ENCODE assay signal across 8 cellular contexts in the genomic region with DNA sequence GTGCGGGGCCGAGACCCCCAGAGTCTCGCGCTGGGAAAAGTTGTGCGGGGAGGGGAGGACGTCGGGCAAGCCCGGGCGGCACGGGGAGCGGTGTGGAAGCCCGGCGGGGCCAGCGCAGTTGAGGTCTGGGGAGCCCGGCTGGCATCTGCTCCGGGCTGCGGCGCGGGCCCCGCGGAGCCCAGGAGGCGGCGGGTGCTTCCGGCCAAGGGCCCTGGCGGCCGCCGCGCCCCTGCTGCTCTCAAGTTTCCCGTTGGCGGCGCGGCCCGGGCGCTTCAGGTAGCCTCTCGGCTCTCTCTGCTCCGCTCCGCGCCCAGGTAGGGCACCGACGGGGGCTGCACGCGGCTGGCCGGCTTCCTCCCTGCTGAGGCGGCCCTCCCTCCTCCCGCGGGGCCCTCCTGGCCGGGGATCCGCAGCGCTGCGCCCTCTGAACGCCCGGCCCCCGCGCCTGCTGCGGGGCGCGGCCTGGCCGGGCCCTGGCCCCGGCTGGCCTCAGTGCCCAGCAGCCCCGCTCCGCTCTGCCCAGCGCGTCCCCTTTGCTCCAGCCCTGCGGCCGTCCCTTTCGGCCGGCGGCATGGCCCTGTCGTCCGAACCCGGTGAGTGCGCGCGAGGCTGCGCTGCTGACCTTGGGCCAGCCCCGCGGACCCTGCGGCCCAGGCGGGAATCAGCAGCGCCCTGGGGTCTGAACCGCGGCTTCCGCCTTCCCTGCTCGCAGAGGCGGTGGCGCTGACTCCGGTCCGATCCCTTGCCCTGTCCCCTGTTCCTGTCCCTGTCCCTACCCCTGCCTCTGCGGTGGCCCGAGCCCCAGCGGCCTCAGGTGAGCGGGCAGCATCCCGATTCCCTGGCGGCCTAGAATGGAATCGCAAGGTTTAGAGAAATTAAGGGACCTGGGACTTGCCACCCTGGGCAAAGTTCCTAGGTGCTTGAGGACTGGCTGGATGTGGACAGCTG. TPM values are rescaled to one million over a fixed set of nuclear protein-coding genes. Genes with fewer than 3 reads are reported as not detected.
A peak's percentile ranks its signal among the peaks of the same experiment; 100 is the strongest.
DNase-seq lines count a peak whose midpoint lies in the region; ATAC-seq and TF ChIP-seq lines count a peak whose summit lies in the region.

No MANE protein-coding gene starts in this region.

- no peaks in the 10 kb centered on the region for H3K9me3 ChIP-seq in aorta (ENCODE audit: control insufficient read depth, low read length)

- H3K9me3 Mint-ChIP-seq in neural crest cell = no peaks in the 10 kb centered on the region

- H3K27ac ChIP-seq in aorta (ENCODE audit: low read depth in 1 of 2, low read length in 2 of 2) = no peak overlapping the region

- peak overlapping the region; percentile 28 for H3K4me3 ChIP-seq in fibroblast of the aortic adventitia (ENCODE audit: low read depth, low read length)
- peak overlapping the region; percentile 29 to 52 for H3K4me3 ChIP-seq in aorta (ENCODE audit: low read length in 2 of 2)

- TF ChIP-seq CTCF in fibroblast of the aortic adventitia (IDR thresholded peaks at IDR 0.05; ENCODE audit: insufficient read depth, low read length) = peak; percentile 26
- peak; percentile 74 for TF ChIP-seq CTCF in neural crest cell (conservative IDR thresholded peaks at IDR 0.05)

- no peaks in the 10 kb centered on the region for H3K36me3 ChIP-seq in aorta (ENCODE audit: control insufficient read depth in 1 of 2, insufficient read depth in 2 of 2, low read length in 1 of 2)

- no peaks in the 10 kb centered on the region for H3K36me3 Mint-ChIP-seq in neural crest cell (ENCODE audit: low read depth)

- 4 to 9% methylated on average over 50 to 95 of the region's 95 CpGs for WGBS in aorta, 2 donors

- peaks cover 69% of the 10 kb centered on the region for H3K27me3 Mint-ChIP-seq in neural crest cell (ENCODE audit: low read depth)

- intact Hi-C loops in aorta (cut with DNase I) = no loop called here

- DNase-seq in NCI-H1417 (lab: John Stamatoyannopoulos, UW) = peak; percentile 78 to 90 (median 85)
- DNase-seq in NCI-H1417 treated with DMSO at 0.1 percent for 48 hours (lab: John Stamatoyannopoulos, UW) = no peak
- DNase-seq in NCI-H2227 (lab: John Stamatoyannopoulos, UW; ENCODE audit: unreplicated experiment) = peak; percentile 46
- peak; percentile 49 for DNase-seq in activated effector memory CD4-positive, alpha-beta T cell treated with Interleukin-2 at 50 U/mL for 16 hours
- no peak for DNase-seq in fibroblast of the aortic adventitia (ENCODE audit: low read depth)
- DNase-seq in neural crest cell (ENCODE audit: low read depth, low spot score) = peak; percentile 33
- DNase-seq in aorta = peak in 1 of 2 donors; percentile 83
- no peak for DNase-seq in SIG-M5 (lab: John Stamatoyannopoulos, UW)

- H3K27me3 ChIP-seq in aorta (ENCODE audit: control insufficient read depth in 1 of 2, insufficient read depth in 2 of 2, low read length in 1 of 2) = no peaks in the 10 kb centered on the region

- ATAC-seq in aorta (ENCODE audit: low FRiP score) = peak; percentile 59

- no peaks in the 10 kb centered on the region for H3K4me1 ChIP-seq in aorta (ENCODE audit: control insufficient read depth in 1 of 2, insufficient read depth in 2 of 2, low read length in 2 of 2)

- peak overlapping the region; percentile 80 for H3K4me3 Mint-ChIP-seq in neural crest cell

- H3K27ac Mint-ChIP-seq in neural crest cell (ENCODE audit: unreplicated experiment) = no peak overlapping the region

- H3K4me1 Mint-ChIP-seq in neural crest cell = peaks cover 12% of the 10 kb centered on the region

RNA-seq across cellular contexts. Expression of gene AMPD3, which starts 4.3 kb away (rescaled TPM):
- total RNA-seq in fibroblast of the aortic adventitia (ENCODE audit: low replicate concordance) (5.3 and 7.0 TPM in 2 replicates), neural crest cell (1.8 and 2.2 TPM in 2 replicates), aorta (10 to 100 TPM in 1 of 2 donors, 1 to 10 TPM in 1; 7.8 to 16.9 TPM)
- polyA plus RNA-seq in aorta = 1 to 10 TPM; 2.5 to 3.8 TPM

Comparison
In these comparisons a context has a peak if more than half of its experiments do, and no peak if none do; other contexts are left out.
1. DNase-seq: peak in NCI-H1417 (3 of 3), NCI-H2227 (single experiment), activated effector memory CD4-positive, alpha-beta T cell treated with Interleukin-2 at 50 U/mL for 16 hours (single experiment) and neural crest cell (single experiment); none in NCI-H1417 treated with DMSO at 0.1 percent for 48 hours (single experiment), fibroblast of the aortic adventitia (single experiment) and SIG-M5 (single experiment).